In genomic region chr10:132439424-132440163, GRCh38 we compare ENCODE assay signal across 24 cellular contexts. TPM values are rescaled to one million over a fixed set of nuclear protein-coding genes. Genes with fewer than 3 reads are reported as not detected.
DNase-seq lines count a peak whose midpoint lies in the region; ATAC-seq and TF ChIP-seq lines count a peak whose summit lies in the region.
"Had no signal": no experiment of that assay in that cellular context is flagged by ENCODE, and none has a peak within 500 bp of the region (broad histone marks: within the 10 kb centered on the region; RNA-seq: fewer than 3 reads in every experiment).

No MANE protein-coding gene starts in this region.

- H3K9ac ChIP-seq in neural progenitor cell, result no peak overlapping the region

- peaks cover 14% of the 10 kb centered on the region for H3F3A ChIP-seq in neural progenitor cell (ENCODE audit: low read depth)

- POLR2A ChIA-PET in HEK293 (lab: Yijun Ruan, JAX) (no interaction called here), WTC11 (lab: Charles Lee) (no interaction called here)

- no peaks in the 10 kb centered on the region for H3K36me3 ChIP-seq in HEK293 (ENCODE audit: control insufficient read depth in 2 of 2, insufficient read depth in 1 of 2, low read length in 2 of 2)
- H3K36me3 ChIP-seq in neural progenitor cell, result no peaks in the 10 kb centered on the region
- H3K36me3 ChIP-seq: Peyer's patch, SJCRH30, tibial nerve had no signal

- no peaks in the 10 kb centered on the region for H3K9me3 ChIP-seq in HEK293 (ENCODE audit: control insufficient read depth, insufficient read depth, low read depth, low read length)
- H3K9me3 ChIP-seq in neural progenitor cell (ENCODE audit: low read depth), result no peaks in the 10 kb centered on the region
- H3K9me3 ChIP-seq: Peyer's patch, SJCRH30, tibial nerve had no signal

- H3K4me1 Mint-ChIP-seq in WTC11, result peaks cover 3% of the 10 kb centered on the region; the same call in 1 of the 2 replicates
- H3K4me1 Mint-ChIP-seq in immature natural killer cell, result peaks cover 9 to 16% of the 10 kb centered on the region in 2 donors
- peaks cover 8% of the 10 kb centered on the region for H3K4me1 Mint-ChIP-seq in neural progenitor cell

- H3K27ac ChIP-seq in HEK293 (ENCODE audit: extremely low read depth, low read depth, low read length), result no peak overlapping the region
- H3K27ac ChIP-seq in neural progenitor cell, result no peak overlapping the region
- H3K27ac ChIP-seq: Peyer's patch, SJCRH30, tibial nerve had no signal

- H3K27ac Mint-ChIP-seq in WTC11 (peak overlapping the region; percentile 53; the same call in 1 of the 2 replicates), immature natural killer cell (peak overlapping the region in 4 of 6 donors; percentile 16 to 83 (median 64)), neural progenitor cell (peak overlapping the region; percentile 87)
- H3K27ac Mint-ChIP-seq: activated T-cell treated with anti-CD3 and anti-CD28 coated beads, Interleukin-2, amount 50 U/mL, for 72 hours; GM23338; HFFc6; progenitor cell of endocrine pancreas had no signal

- H3K4me3 Mint-ChIP-seq in WTC11 (no peak overlapping the region), immature natural killer cell (no peak overlapping the region), neural progenitor cell (peak overlapping the region; percentile 3)
- H3K4me3 Mint-ChIP-seq: activated T-cell treated with anti-CD3 and anti-CD28 coated beads, Interleukin-2, amount 50 U/mL, for 72 hours; CD14-positive monocyte; GM23338; HFFc6 had no signal

- H3K79me2 ChIP-seq in neural progenitor cell (ENCODE audit: low read depth), result no peaks in the 10 kb centered on the region

- no peaks in the 10 kb centered on the region for H3K4me1 ChIP-seq in HEK293 (ENCODE audit: control insufficient read depth, insufficient read depth, low read length)
- peaks cover 4% of the 10 kb centered on the region for H3K4me1 ChIP-seq in neural progenitor cell
- H3K4me1 ChIP-seq: Peyer's patch, SJCRH30 had no signal

- no peak for ATAC-seq in WTC11
- ATAC-seq: activated T-cell treated with anti-CD3 and anti-CD28 coated beads, Interleukin-2, amount 50 U/mL, for 72 hours; GM23338 had no signal

- no peaks in the 10 kb centered on the region for H3K27me3 Mint-ChIP-seq in WTC11 (ENCODE audit: low read depth)
- peaks cover 0 to 4% (median 3%) of the 10 kb centered on the region in 3 donors for H3K27me3 Mint-ChIP-seq in immature natural killer cell (ENCODE audit: low read depth in 3 of 3)
- H3K27me3 Mint-ChIP-seq in neural progenitor cell (ENCODE audit: insufficient read depth, low read depth), result peaks cover 5% of the 10 kb centered on the region
- H3K27me3 Mint-ChIP-seq: progenitor cell of endocrine pancreas had no signal

- H3K9me3 Mint-ChIP-seq in WTC11 (peaks cover 9% of the 10 kb centered on the region; the same call in 1 of the 2 replicates), immature natural killer cell (no peaks in the 10 kb centered on the region), neural progenitor cell (peaks cover 2% of the 10 kb centered on the region)
- H3K9me3 Mint-ChIP-seq: CD14-positive monocyte, GM23338 had no signal

- CTCF ChIA-PET in HEK293 (lab: Yijun Ruan, JAX) (interaction anchor here (0.6 kb wide), 1 partner anchor 47 kb away, joined by 3 read pairs; no protein-coding TSS in a partner anchor), WTC11 (lab: Charles Lee) (interaction anchor here (1.2 kb wide), 1 partner anchor 35 kb away, joined by 3 read pairs; no protein-coding TSS in a partner anchor)

- H4K20me1 ChIP-seq in neural progenitor cell (ENCODE audit: low read depth), result no peaks in the 10 kb centered on the region

- H2AFZ ChIP-seq in neural progenitor cell (replicated peaks), result no peak overlapping the region
- H2AFZ ChIP-seq: GM23338 had no signal

- H3K4me3 ChIP-seq in HEK293 (ENCODE audit: low read depth, low read length) (no peak overlapping the region), neural progenitor cell (no peak overlapping the region)
- H3K4me3 ChIP-seq: GM23338, Peyer's patch, SJCRH30, tibial nerve had no signal

- in situ Hi-C loops in GM13976 (cut with MboI; ENCODE audit: low sequenced_read_pairs, unreplicated experiment), result no loop called here

- no peak for TF ChIP-seq CTCF in HEK293 (tag by site-specific recombination; IDR thresholded peaks at IDR 0.05)
- TF ChIP-seq CTCF in WTC11 (IDR thresholded peaks at IDR 0.05), result no peak
- TF ChIP-seq CTCF in neural progenitor cell (IDR thresholded peaks at IDR 0.05), result no peak
- no peak for TF ChIP-seq CTCF in GM13976 (IDR thresholded peaks at IDR 0.05; ENCODE audit: borderline replicate concordance, control extremely low read depth, extremely low read depth, insufficient read depth, missing control alignments)

- H3K4me2 ChIP-seq in neural progenitor cell, result no peak overlapping the region
- H3K4me2 ChIP-seq: GM23338 had no signal

- DNase-seq in WTC11 (ENCODE audit: low spot score), result no peak
- DNase-seq in immature natural killer cell, result no peak
- DNase-seq in neural progenitor cell (ENCODE audit: low spot score), result no peak
- no peak for DNase-seq in SIG-M5 (lab: John Stamatoyannopoulos, UW)
- no peak for DNase-seq in GM13976 (ENCODE audit: low spot score)
- no peak for DNase-seq in D341Med (ENCODE audit: low spot score)
- DNase-seq: activated naive CD4-positive, alpha-beta T cell; activated T-cell treated with anti-CD3 and anti-CD28 coated beads, Interleukin-2, amount 50 U/mL, for 72 hours; Calu3; HFFc6; kidney glomerular epithelial cell; NCI-H1092; NCI-H1694; NCI-H446; NCI-H748 treated with DMSO at 0.1 percent for 48 hours; nucleus accumbens; Peyer's patch; SJCRH30; stimulated activated CD4-positive, alpha-beta T cell treated with anti-CD3 and anti-CD28 coated beads, Interleukin-4, amount 100 ng/mL, for 24 hours had no signal

- H3K27me3 ChIP-seq in neural progenitor cell, result no peaks in the 10 kb centered on the region
- H3K27me3 ChIP-seq: Peyer's patch, SJCRH30, tibial nerve had no signal

- H3K36me3 Mint-ChIP-seq in WTC11 (no peaks in the 10 kb centered on the region), immature natural killer cell (no peaks in the 10 kb centered on the region), neural progenitor cell (peaks cover 3% of the 10 kb centered on the region)
- H3K36me3 Mint-ChIP-seq: CD14-positive monocyte had no signal

TF ChIP-seq in HEK293, 187 proteins besides CTCF, POLR2A, EP300 and RAD21:
- TF ChIP-seq ZBTB7A (tag by site-specific recombination; IDR thresholded peaks at IDR 0.05; ENCODE audit: low read depth) (0 out of 2 replicates have a peak, but pooled peaks have one; percentile 71), ZNF513 (tag by site-specific recombination; IDR thresholded peaks at IDR 0.05) (no peak), ZSCAN4 (tag by site-specific recombination; IDR thresholded peaks at IDR 0.05) (peak; percentile 74; the same call in 1 of the 2 replicates), ZNF23 (tag by site-specific recombination; IDR thresholded peaks at IDR 0.05; ENCODE audit: borderline replicate concordance) (no peak)

TF ChIP-seq in WTC11, 78 proteins besides CTCF, POLR2A, EP300 and RAD21:
- no peak for TF ChIP-seq STAT6 (CRISPR knock-in tag; conservative IDR thresholded peaks at IDR 0.05; ENCODE audit: low read depth)
- 0 out of 2 replicates have a peak, but pooled peaks have one; percentile 6 for TF ChIP-seq FOXK1 (CRISPR knock-in tag; IDR thresholded peaks at IDR 0.05)
- TF ChIP-seq ZNF263 (CRISPR knock-in tag; IDR thresholded peaks at IDR 0.05; ENCODE audit: low read depth), result no peak

RNA-seq across cellular contexts. Expression of gene PWWP2B, which starts 42.6 kb away (rescaled TPM):
- total RNA-seq in WTC11 (2021), result 12.2 to 14.1 TPM (median 13.6 TPM) in 3 replicates
- 1 to 10 TPM; 4.0 to 7.3 (median 4.3) TPM for polyA plus RNA-seq in immature natural killer cell
- 0.34 and 1.5 TPM in 2 replicates for total RNA-seq in neural progenitor cell (ENCODE audit: low replicate concordance)
